18 cellular contexts compared by ENCODE assay signal in the genomic region with DNA sequence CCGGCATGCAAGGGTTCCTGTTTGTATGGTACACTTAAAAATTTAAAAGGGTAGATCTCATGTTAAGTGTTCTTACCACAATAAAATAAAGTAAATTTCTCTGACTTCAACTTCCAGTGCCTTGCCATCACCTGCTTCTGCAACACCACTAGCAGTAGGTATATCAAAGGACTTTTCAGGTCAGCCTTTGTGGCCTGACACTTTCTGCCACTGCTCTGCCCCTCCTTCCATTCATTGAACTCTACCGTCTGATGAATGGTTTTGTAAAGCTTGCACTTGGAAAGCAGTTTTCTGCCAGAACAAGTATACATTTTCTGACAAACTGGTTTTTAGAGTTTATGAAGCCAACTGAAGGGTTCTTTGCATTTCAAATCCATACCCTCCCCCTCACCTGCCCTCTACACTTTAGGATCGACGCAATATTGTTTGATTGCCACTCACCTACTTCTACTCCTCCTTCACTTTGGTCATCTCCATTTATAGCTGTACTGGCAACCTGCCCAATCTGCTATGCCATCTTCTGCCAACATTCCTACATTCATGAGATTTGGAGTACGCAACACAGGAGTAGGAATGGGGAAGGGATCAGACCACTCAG.
DNase-seq lines count a peak whose midpoint lies in the region; ATAC-seq and TF ChIP-seq lines count a peak whose summit lies in the region.
"Had no signal": no experiment of that assay in that cellular context is flagged by ENCODE, and none has a peak within 500 bp of the region (broad histone marks: within the 10 kb centered on the region; RNA-seq: fewer than 3 reads in every experiment).

No MANE protein-coding gene starts in this region.

- TF ChIP-seq CTCF in left lung (IDR thresholded peaks at IDR 0.05) (no peak), foreskin keratinocyte (conservative IDR thresholded peaks at IDR 0.05) (no peak)

- DNase-seq in NCI-H1105 (lab: John Stamatoyannopoulos, UW) (peak; percentile 84), NCI-H2029 (lab: John Stamatoyannopoulos, UW) (peak; percentile 64), NCI-H345 treated with DMSO at 0.1 percent for 48 hours (lab: John Stamatoyannopoulos, UW; ENCODE audit: unreplicated experiment) (peak; percentile 74), left lung (no peak), nucleus accumbens (lab: John Stamatoyannopoulos, UW) (no peak), SW 1271 (lab: John Stamatoyannopoulos, UW) (no peak), foreskin keratinocyte (no peak)
- DNase-seq: CD4-positive, CD25-positive, alpha-beta regulatory T cell; EL; GF-D8; Karpas-422; NCI-H1436 treated with DMSO at 0.1 percent for 48 hours; NCI-H446; NCI-H82; OCI-M1; SJCRH30; T-helper 9 cell had no signal

- no peak overlapping the region for H3K4me3 ChIP-seq in left lung
- H3K4me3 ChIP-seq: SJCRH30 had no signal

- ATAC-seq in left lung = peak; percentile 81
- ATAC-seq in foreskin keratinocyte = no peak
- ATAC-seq in HG03025 (IDR thresholded peaks at IDR 0.05; ENCODE audit: low FRiP score, unreplicated experiment) = no peak

- H3K27ac ChIP-seq in left lung = no peak overlapping the region
- no peak overlapping the region for H3K27ac ChIP-seq in foreskin keratinocyte
- H3K27ac ChIP-seq: SJCRH30 had no signal

- H3K4me1 ChIP-seq in left lung (no peaks in the 10 kb centered on the region), foreskin keratinocyte (peaks cover 5% of the 10 kb centered on the region)
- H3K4me1 ChIP-seq: SJCRH30 had no signal

- no peaks in the 10 kb centered on the region for H3K36me3 ChIP-seq in left lung
- H3K36me3 ChIP-seq: SJCRH30 had no signal

- intact Hi-C loops in left lung (cut with DNase I) = no loop called here

- H3K27me3 ChIP-seq in left lung (no peaks in the 10 kb centered on the region), foreskin keratinocyte (no peaks in the 10 kb centered on the region)
- H3K27me3 ChIP-seq: SJCRH30 had no signal

- no peaks in the 10 kb centered on the region for H3K9me3 ChIP-seq in left lung
- H3K9me3 ChIP-seq: SJCRH30 had no signal

Comparison
In these comparisons a context has a peak if more than half of its experiments do, and no peak if none do; other contexts are left out.
1. DNase-seq: peak in NCI-H1105 (single experiment), NCI-H2029 (single experiment) and NCI-H345 treated with DMSO at 0.1 percent for 48 hours (single experiment); none in left lung (0 of 2), nucleus accumbens (0 of 56), SW 1271 (0 of 2) and foreskin keratinocyte (0 of 2).